Comparison of ENCODE assay signal across 20 cellular contexts in genomic region chr19:27717825-27718224, GRCh38.
DNase-seq lines count a peak whose midpoint lies in the region; FAIRE-seq lines count a peak whose summit lies in the region.
"Had no signal": no experiment of that assay in that cellular context is flagged by ENCODE, and none has a peak within 500 bp of the region (broad histone marks: within the 10 kb centered on the region; RNA-seq: fewer than 3 reads in every experiment).

No MANE protein-coding gene starts in this region.

- DNase-seq in cerebellar cortex (ENCODE audit: low spot score) (peak; percentile 45), urothelium cell line (ENCODE audit: low spot score) (no peak), NCI-H345 (lab: John Stamatoyannopoulos, UW) (no peak), GF-D8 (lab: John Stamatoyannopoulos, UW) (no peak), OCI-M1 (lab: John Stamatoyannopoulos, UW) (no peak)
- DNase-seq: 8988T; AML-193; Caco-2; Calu3; CD4-positive, alpha-beta T cell; CD8-positive, alpha-beta T cell; DMS79 treated with DMSO at 0.1 percent for 48 hours had no signal

- no peak overlapping the region for H3K4me3 Mint-ChIP-seq in IgD-negative memory B cell
- H3K4me3 Mint-ChIP-seq: B cell; CD4-positive, alpha-beta T cell; CD8-positive, alpha-beta T cell had no signal

- H3K36me3 Mint-ChIP-seq in IgD-negative memory B cell = peaks cover 3% of the 10 kb centered on the region
- H3K36me3 Mint-ChIP-seq: CD8-positive, alpha-beta T cell had no signal

- no peaks in the 10 kb centered on the region for H3K4me1 Mint-ChIP-seq in IgD-negative memory B cell
- H3K4me1 Mint-ChIP-seq: B cell had no signal

- H3K27me3 Mint-ChIP-seq in IgD-negative memory B cell = no peaks in the 10 kb centered on the region
- H3K27me3 Mint-ChIP-seq: B cell; CD4-positive, alpha-beta T cell had no signal

- H3K9me3 Mint-ChIP-seq in IgD-negative memory B cell = peaks cover 3 to 36% (median 29%) of the 10 kb centered on the region in 3 donors

- H3K27ac Mint-ChIP-seq in IgD-negative memory B cell = peak overlapping the region in 2 of 3 donors; percentile 6 to 16
- H3K27ac Mint-ChIP-seq: B cell; CD4-positive, alpha-beta T cell; CD8-positive, alpha-beta T cell had no signal

- FAIRE-seq in urothelium cell line (lab: Jason Lieb, UNC) = peak; percentile 56
- FAIRE-seq: A204.1, D721Med, G401.6, GM12878, GM12892, GM18507 had no signal
